8 cellular contexts compared by ENCODE assay signal in genomic region chr6:28218312-28219248, GRCh38. TPM values are rescaled to one million over a fixed set of nuclear protein-coding genes. Genes with fewer than 3 reads are reported as not detected.
DNase-seq lines count a peak whose midpoint lies in the region; ATAC-seq and TF ChIP-seq lines count a peak whose summit lies in the region.

No MANE protein-coding gene starts in this region.

- no peak overlapping the region for H3K27ac Mint-ChIP-seq in activated T-helper 1 cell treated with anti-CD3 and anti-CD28 coated beads, Interleukin-12 subunit alpha, Interleukin-12 subunit beta, Interleukin-2, Interleukin-4 antibody, amounts not matched to agents 30 ng/mL and 10 ng/mL and 1 ng/mL, durations not matched to agents 14 hours and 24 hours and 36 hours

- peaks cover 0 to 77% (median 11%) of the 10 kb centered on the region in 3 experiments for H3K27me3 ChIP-seq in neuronal stem cell (ENCODE audit: control insufficient read depth in 3 of 3, insufficient read depth in 3 of 3, low read depth in 1 of 3, low read length in 3 of 3)

- peak overlapping the region; percentile 93 for H2AFZ ChIP-seq in neuronal stem cell (ENCODE audit: low read length)

- peak overlapping the region; percentile 16 for H2BK120ac ChIP-seq in neuronal stem cell (ENCODE audit: low read depth, low read length)

- H3K23ac ChIP-seq in neuronal stem cell (ENCODE audit: low read depth, low read length, poor library complexity), result peak overlapping the region; percentile 77

- DNase-seq in AG09319 (ENCODE audit: extremely low read depth, low read depth) (peak; percentile 18), GM12865 (ENCODE audit: low read depth) (peak; percentile 83), NCI-H446 treated with DMSO at 0.1 percent for 48 hours (lab: John Stamatoyannopoulos, UW) (peak; percentile 29), glomerular visceral epithelial cell (ENCODE audit: extremely low spot score) (peak; percentile 79), neuronal stem cell (ENCODE audit: low spot score) (peak; percentile 18)
- DNase-seq in activated T-helper 1 cell treated with anti-CD3 and anti-CD28 coated beads, Interleukin-12 subunit alpha, Interleukin-12 subunit beta, Interleukin-2, Interleukin-4 antibody, amounts not matched to agents 30 ng/mL and 10 ng/mL and 1 ng/mL, durations not matched to agents 14 hours and 24 hours and 36 hours (ENCODE audit: low spot score), result no peak

- H3K4me3 ChIP-seq in GM12865 (ENCODE audit: low read depth, low read length) (peak overlapping the region; percentile 79), neuronal stem cell (ENCODE audit: low read length in 2 of 2) (peak overlapping the region; percentile 25 to 77)

- peak overlapping the region; percentile 73 for H2AK5ac ChIP-seq in neuronal stem cell (ENCODE audit: low read depth, low read length)

- peak overlapping the region; percentile 80 for H3K9ac ChIP-seq in neuronal stem cell (ENCODE audit: low read depth, low read length, poor library complexity)

- peaks cover 0 to 3% of the 10 kb centered on the region in 2 donors for H3K9me3 ChIP-seq in neuronal stem cell (replicated peaks in 1 of 2; ENCODE audit: control insufficient read depth in 2 of 2, insufficient read depth in 1 of 2, low read depth in 1 of 2, low read length in 2 of 2)

- H3K4me1 ChIP-seq in neuronal stem cell (ENCODE audit: control insufficient read depth in 2 of 2, insufficient read depth in 1 of 2, low read depth in 1 of 2, low read length in 2 of 2), result peaks cover 0 to 3% of the 10 kb centered on the region in 2 donors

- no peak overlapping the region for H2BK12ac ChIP-seq in neuronal stem cell (ENCODE audit: low read length)

- peak overlapping the region; percentile 61 for H3K4me2 ChIP-seq in neuronal stem cell (ENCODE audit: insufficient read depth, low read length, poor library complexity, severe bottlenecking)

- TF ChIP-seq CTCF in AG09319 (IDR thresholded peaks at IDR 0.05; ENCODE audit: low read depth, low read length) (no peak), GM12865 (IDR thresholded peaks at IDR 0.05; ENCODE audit: insufficient read depth, low read depth, low read length, missing control alignments) (no peak)

- H3K79me1 ChIP-seq in neuronal stem cell (ENCODE audit: low read depth, low read length), result no peaks in the 10 kb centered on the region

- H4K91ac ChIP-seq in neuronal stem cell (ENCODE audit: low read depth, low read length, poor library complexity), result no peak overlapping the region

- H2BK5ac ChIP-seq in neuronal stem cell (ENCODE audit: low read length), result peak overlapping the region; percentile 71

- no CpG with 5 or more reads among the region's 56 CpGs for WGBS in neuronal stem cell (ENCODE audit: extremely low coverage in 2 of 2, insufficient read length in 2 of 2, insufficient replicate concordance in 1 of 2), 2 donors

- peak overlapping the region; percentile 83 for H3K4me3 Mint-ChIP-seq in activated T-helper 1 cell treated with anti-CD3 and anti-CD28 coated beads, Interleukin-12 subunit alpha, Interleukin-12 subunit beta, Interleukin-2, Interleukin-4 antibody, amounts not matched to agents 30 ng/mL and 10 ng/mL and 1 ng/mL, durations not matched to agents 14 hours and 24 hours and 36 hours

- H3K14ac ChIP-seq in neuronal stem cell (ENCODE audit: low read length), result no peak overlapping the region

- H3K4me1 Mint-ChIP-seq in activated T-helper 1 cell treated with anti-CD3 and anti-CD28 coated beads, Interleukin-12 subunit alpha, Interleukin-12 subunit beta, Interleukin-2, Interleukin-4 antibody, amounts not matched to agents 30 ng/mL and 10 ng/mL and 1 ng/mL, durations not matched to agents 14 hours and 24 hours and 36 hours (ENCODE audit: low read depth), result peaks cover 12% of the 10 kb centered on the region

- H3K27me3 Mint-ChIP-seq in activated T-helper 1 cell treated with anti-CD3 and anti-CD28 coated beads, Interleukin-12 subunit alpha, Interleukin-12 subunit beta, Interleukin-2, Interleukin-4 antibody, amounts not matched to agents 30 ng/mL and 10 ng/mL and 1 ng/mL, durations not matched to agents 14 hours and 24 hours and 36 hours (ENCODE audit: insufficient read depth), result peaks cover 70% of the 10 kb centered on the region

- no peaks in the 10 kb centered on the region for H3K36me3 Mint-ChIP-seq in activated T-helper 1 cell treated with anti-CD3 and anti-CD28 coated beads, Interleukin-12 subunit alpha, Interleukin-12 subunit beta, Interleukin-2, Interleukin-4 antibody, amounts not matched to agents 30 ng/mL and 10 ng/mL and 1 ng/mL, durations not matched to agents 14 hours and 24 hours and 36 hours (ENCODE audit: low read depth)

- H3K9me3 Mint-ChIP-seq in activated T-helper 1 cell treated with anti-CD3 and anti-CD28 coated beads, Interleukin-12 subunit alpha, Interleukin-12 subunit beta, Interleukin-2, Interleukin-4 antibody, amounts not matched to agents 30 ng/mL and 10 ng/mL and 1 ng/mL, durations not matched to agents 14 hours and 24 hours and 36 hours, result peaks cover 5% of the 10 kb centered on the region

- no peaks in the 10 kb centered on the region for H3K36me3 ChIP-seq in neuronal stem cell (replicated peaks in 1 of 2; ENCODE audit: control insufficient read depth in 2 of 2, insufficient read depth in 2 of 2, low read length in 2 of 2)

- H2BK15ac ChIP-seq in neuronal stem cell (ENCODE audit: low read length), result peak overlapping the region; percentile 9

- intact Hi-C loops in activated T-helper 1 cell treated with anti-CD3 and anti-CD28 coated beads, Interleukin-12 subunit alpha, Interleukin-12 subunit beta, Interleukin-2, Interleukin-4 antibody, amounts not matched to agents 30 ng/mL and 10 ng/mL and 1 ng/mL, durations not matched to agents 14 hours and 24 hours and 36 hours (cut with micrococcal nuclease), result loop anchor here (5.0 to 10.0 kb wide), 2 partner anchors 34 to 436 kb away; partner anchors contain the start of gene ZKSCAN4

- no peak overlapping the region for H3K4ac ChIP-seq in neuronal stem cell (ENCODE audit: low read length)

- H3K27ac ChIP-seq in neuronal stem cell (replicated peaks; ENCODE audit: low read length), result no peak overlapping the region

- peak overlapping the region; percentile 86 for H3K18ac ChIP-seq in neuronal stem cell (ENCODE audit: low read length)

- H4K8ac ChIP-seq in neuronal stem cell (ENCODE audit: low read depth, low read length), result peak overlapping the region; percentile 57

- ATAC-seq in HG02885 (IDR thresholded peaks at IDR 0.05; ENCODE audit: poor library complexity, unreplicated experiment) (peak; percentile 70), HG03039 (IDR thresholded peaks at IDR 0.05; ENCODE audit: unreplicated experiment) (no peak)

RNA-seq across cellular contexts. Expression of gene ZSCAN9, which starts 6.5 kb away (rescaled TPM):
- total RNA-seq in activated T-helper 1 cell treated with anti-CD3 and anti-CD28 coated beads, Interleukin-12 subunit alpha, Interleukin-12 subunit beta, Interleukin-2, Interleukin-4 antibody, amounts not matched to agents 30 ng/mL and 10 ng/mL and 1 ng/mL, durations not matched to agents 14 hours and 24 hours and 36 hours, result 6.1 and 8.1 TPM in 2 replicates
- 15.8 TPM for polyA plus RNA-seq in neuronal stem cell (2013, experiment 1 of 2)
- polyA plus RNA-seq in neuronal stem cell (2013, experiment 2 of 2), result 16.0 TPM

RNA-seq across cellular contexts. Expression of gene ZKSCAN4, which starts 33.5 kb away (rescaled TPM):
- 4.8 and 6.0 TPM in 2 replicates for total RNA-seq in activated T-helper 1 cell treated with anti-CD3 and anti-CD28 coated beads, Interleukin-12 subunit alpha, Interleukin-12 subunit beta, Interleukin-2, Interleukin-4 antibody, amounts not matched to agents 30 ng/mL and 10 ng/mL and 1 ng/mL, durations not matched to agents 14 hours and 24 hours and 36 hours
- 3.5 TPM for polyA plus RNA-seq in neuronal stem cell (2013, experiment 1 of 2)
- 3.7 TPM for polyA plus RNA-seq in neuronal stem cell (2013, experiment 2 of 2)

RNA-seq across cellular contexts. Expression of gene NKAPL, which starts 40.5 kb away (rescaled TPM):
- total RNA-seq in activated T-helper 1 cell treated with anti-CD3 and anti-CD28 coated beads, Interleukin-12 subunit alpha, Interleukin-12 subunit beta, Interleukin-2, Interleukin-4 antibody, amounts not matched to agents 30 ng/mL and 10 ng/mL and 1 ng/mL, durations not matched to agents 14 hours and 24 hours and 36 hours, result 0.16 TPM in 1 of 2 replicates, not detected in the other
- 0.03 TPM for polyA plus RNA-seq in neuronal stem cell (2013, experiment 1 of 2)
- 0.03 TPM for polyA plus RNA-seq in neuronal stem cell (2013, experiment 2 of 2)

RNA-seq across cellular contexts. Expression of gene ZSCAN26, which starts 48.4 kb away (rescaled TPM):
- total RNA-seq in activated T-helper 1 cell treated with anti-CD3 and anti-CD28 coated beads, Interleukin-12 subunit alpha, Interleukin-12 subunit beta, Interleukin-2, Interleukin-4 antibody, amounts not matched to agents 30 ng/mL and 10 ng/mL and 1 ng/mL, durations not matched to agents 14 hours and 24 hours and 36 hours, result 5.4 and 6.0 TPM in 2 replicates
- 17.4 TPM for polyA plus RNA-seq in neuronal stem cell (2013, experiment 1 of 2)
- 17.1 TPM for polyA plus RNA-seq in neuronal stem cell (2013, experiment 2 of 2)
